Comparison of ENCODE assay signal across 35 cellular contexts in the genomic region with DNA sequence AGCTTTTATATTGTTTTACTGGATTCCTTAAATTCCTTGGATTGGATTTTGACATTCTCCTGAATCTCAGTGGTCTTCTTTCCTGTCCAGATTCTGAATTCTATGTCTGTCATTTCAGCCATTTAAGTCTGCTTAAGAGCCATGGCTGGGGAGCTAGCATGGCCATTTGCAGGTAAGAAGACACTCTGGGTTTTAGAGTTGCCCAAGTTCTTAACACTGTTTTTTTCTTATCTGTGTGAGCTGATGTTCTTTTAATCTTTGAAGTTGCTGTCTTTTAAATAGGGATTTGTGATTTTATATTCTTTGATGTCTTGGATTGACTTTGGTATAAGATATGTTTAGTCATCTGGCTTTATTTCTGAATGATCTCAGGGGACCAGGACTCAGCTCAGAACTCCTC.
A peak's percentile ranks its signal among the peaks of the same experiment; 100 is the strongest.
DNase-seq lines count a peak whose midpoint lies in the region; ATAC-seq, FAIRE-seq and TF ChIP-seq lines count a peak whose summit lies in the region.
"Had no signal": no experiment of that assay in that cellular context is flagged by ENCODE, and none has a peak within 500 bp of the region (broad histone marks: within the 10 kb centered on the region; RNA-seq: fewer than 3 reads in every experiment).

No MANE protein-coding gene starts in this region.

- CTCF ChIA-PET in HepG2 (lab: Yijun Ruan, JAX; ENCODE audit: low intra/inter-chr PET ratio, low total read pairs), result no interaction called here

- H4K20me1 ChIP-seq in HepG2 (ENCODE audit: insufficient read depth, low read length) (no peaks in the 10 kb centered on the region), GM23338 (replicated peaks; ENCODE audit: insufficient read depth) (no peaks in the 10 kb centered on the region)
- H4K20me1 ChIP-seq: BLaER1; BLaER1 treated with 17β-estradiol and CSF1 and Interleukin-3, amounts not matched to agents 10 nM and 100 nM had no signal

- no peak for TF ChIP-seq RAD21 in HepG2 (CRISPR knock-in tag; IDR thresholded peaks at IDR 0.05)

- H3K27me3 ChIP-seq in HepG2 (ENCODE audit: control insufficient read depth in 1 of 2, insufficient read depth in 2 of 2, low read length in 2 of 2) (no peaks in the 10 kb centered on the region), right lobe of liver (no peaks in the 10 kb centered on the region), GM23338 (ENCODE audit: insufficient read depth) (no peaks in the 10 kb centered on the region), HAP-1 (ENCODE audit: low read depth) (no peaks in the 10 kb centered on the region)
- H3K27me3 ChIP-seq: BE2C; BLaER1; BLaER1 treated with 17β-estradiol and CSF1 and Interleukin-3, amounts not matched to agents 10 nM and 100 nM had no signal

- POLR2A ChIA-PET in HepG2 (lab: Yijun Ruan, JAX), result no interaction called here

- no peak overlapping the region for H3K4me2 ChIP-seq in HepG2 (ENCODE audit: low read depth, low read length)
- H3K4me2 ChIP-seq in GM23338, result no peak overlapping the region
- H3K4me2 ChIP-seq: A549; BLaER1; BLaER1 treated with 17β-estradiol and CSF1 and Interleukin-3, amounts not matched to agents 10 nM and 100 nM had no signal

- H3K4me3 Mint-ChIP-seq in GM23338 (no peak overlapping the region), osteocyte (ENCODE audit: unreplicated experiment) (no peak overlapping the region)
- H3K4me3 Mint-ChIP-seq: B cell; CD14-positive monocyte; CD4-positive, alpha-beta memory T cell; CD4-positive, alpha-beta T cell; CD4-positive, CD25-positive, alpha-beta regulatory T cell; CD8-positive, alpha-beta memory T cell; CD8-positive, alpha-beta T cell had no signal

- H3K4me3 ChIP-seq in HepG2 (replicated peaks in 1 of 3; ENCODE audit: insufficient read depth in 1 of 3, low read depth in 2 of 3, low read length in 3 of 3), result no peak overlapping the region
- no peak overlapping the region for H3K4me3 ChIP-seq in right lobe of liver
- no peak overlapping the region for H3K4me3 ChIP-seq in GM23338
- no peak overlapping the region for H3K4me3 ChIP-seq in HAP-1
- H3K4me3 ChIP-seq: A549; BLaER1; BLaER1 treated with 17β-estradiol and CSF1 and Interleukin-3, amounts not matched to agents 10 nM and 100 nM had no signal

- intact Hi-C loops in HepG2 (cut with micrococcal nuclease; ENCODE audit: unreplicated experiment) (no loop called here), right lobe of liver (cut with DNase I) (no loop called here)

- H2AFZ ChIP-seq in HepG2 (ENCODE audit: low read length) (no peak overlapping the region), GM23338 (peak overlapping the region; percentile 1; the same call in 1 of the 2 replicates)

- no peak for ATAC-seq in HepG2
- no peak for ATAC-seq in right lobe of liver
- no peak for ATAC-seq in GM23338
- ATAC-seq: A549; CD8-positive, alpha-beta T cell had no signal

- H3K36me3 ChIP-seq in HepG2 (replicated peaks in 1 of 2; ENCODE audit: control insufficient read depth in 1 of 2, insufficient read depth in 2 of 2, low read length in 2 of 2) (no peaks in the 10 kb centered on the region), right lobe of liver (no peaks in the 10 kb centered on the region), GM23338 (ENCODE audit: insufficient read depth) (no peaks in the 10 kb centered on the region), HAP-1 (replicated peaks) (no peaks in the 10 kb centered on the region)
- H3K36me3 ChIP-seq: BE2C; BLaER1; BLaER1 treated with 17β-estradiol and CSF1 and Interleukin-3, amounts not matched to agents 10 nM and 100 nM had no signal

- no peak overlapping the region for H3K9ac ChIP-seq in HepG2 (ENCODE audit: insufficient read depth, low read depth, low read length)
- H3K9ac ChIP-seq: BLaER1; BLaER1 treated with 17β-estradiol and CSF1 and Interleukin-3, amounts not matched to agents 10 nM and 100 nM had no signal

- TF ChIP-seq CTCF in HepG2 (CRISPR knock-in tag; IDR thresholded peaks at IDR 0.05) (no peak), right lobe of liver (IDR thresholded peaks at IDR 0.05) (no peak), GM23338 (conservative IDR thresholded peaks at IDR 0.05; ENCODE audit: low read depth in 2 of 2) (no peak), osteocyte (IDR thresholded peaks at IDR 0.05) (no peak)

- H3K27me3 Mint-ChIP-seq in GM23338 (ENCODE audit: insufficient read depth, low read depth, poor library complexity) (no peaks in the 10 kb centered on the region), osteocyte (ENCODE audit: unreplicated experiment) (peaks cover 24% of the 10 kb centered on the region)
- H3K27me3 Mint-ChIP-seq: B cell; CD4-positive, alpha-beta memory T cell; CD4-positive, alpha-beta T cell; CD4-positive, CD25-positive, alpha-beta regulatory T cell; CD8-positive, alpha-beta memory T cell had no signal

- in situ Hi-C loops in HepG2 (cut with HindIII; ENCODE audit: extremely low pct_ligation_motif_present, low pct_unique_long_range_greater_than_20kb), result no loop called here
- in situ Hi-C loops in HAP-1 (cut with MboI; ENCODE audit: low sequenced_read_pairs), result no loop called here

- no peak for FAIRE-seq in HepG2 (lab: Jason Lieb, UNC)
- FAIRE-seq: A204.1, A549, D721Med had no signal

- no peaks in the 10 kb centered on the region for H3F3A ChIP-seq in GM23338 (replicated peaks; ENCODE audit: low read depth)

- peaks cover 3% of the 10 kb centered on the region; the same call in 1 of the 2 replicates for H3K9me2 ChIP-seq in GM23338 (ENCODE audit: insufficient read depth)

- TF ChIP-seq POLR2A in HepG2 (IDR thresholded peaks at IDR 0.05; ENCODE audit: insufficient read depth in 1 of 2, low read depth in 2 of 2, low read length in 2 of 2) (no peak), right lobe of liver (IDR thresholded peaks at IDR 0.05) (no peak)

- H3K79me2 ChIP-seq in HepG2 (ENCODE audit: insufficient read depth, low read length) (no peaks in the 10 kb centered on the region), GM23338 (replicated peaks; ENCODE audit: insufficient read depth) (no peaks in the 10 kb centered on the region)

- BruUV-seq in HepG2 (replicated peaks; lab: Mats Ljungman, UMichigan), result no TSS peak

- H3K9me3 Mint-ChIP-seq in GM23338, result no peaks in the 10 kb centered on the region
- H3K9me3 Mint-ChIP-seq in osteocyte (ENCODE audit: unreplicated experiment), result peaks cover 10% of the 10 kb centered on the region

- H3K9me3 ChIP-seq in HepG2 (ENCODE audit: low read length) (peaks cover 90% of the 10 kb centered on the region), right lobe of liver (no peaks in the 10 kb centered on the region), HAP-1 (no peaks in the 10 kb centered on the region)
- H3K9me3 ChIP-seq: A549; BE2C; BLaER1; BLaER1 treated with 17β-estradiol and CSF1 and Interleukin-3, amounts not matched to agents 10 nM and 100 nM; Caco-2 had no signal

- no peak for DNase-seq in HepG2 (ENCODE audit: low spot score)
- no peak for DNase-seq in right lobe of liver
- peak; percentile 6 for DNase-seq in EH (ENCODE audit: low read depth)
- DNase-seq in GM23338 (ENCODE audit: low spot score), result peak; percentile 2
- no peak for DNase-seq in osteocyte (ENCODE audit: extremely low spot score, unreplicated experiment)
- DNase-seq in HAP-1 (ENCODE audit: low spot score in 2 of 2), result no peak
- DNase-seq: 8988T; ACHN; AML-193; BE2C; C1 segment of cervical spinal cord; Caco-2; Calu3; CD4-positive, alpha-beta memory T cell; CD4-positive, alpha-beta T cell; CD4-positive, CD25-positive, alpha-beta regulatory T cell; CD8-positive, alpha-beta memory T cell; CD8-positive, alpha-beta T cell; COR-L47; DMS 273 treated with DMSO at 0.1 percent for 48 hours; DMS153; DMS53; DMS79; DMS79 treated with DMSO at 0.1 percent for 48 hours; DND-41; EL had no signal

- H3K4me1 Mint-ChIP-seq in GM23338, result no peaks in the 10 kb centered on the region
- no peaks in the 10 kb centered on the region for H3K4me1 Mint-ChIP-seq in osteocyte (ENCODE audit: unreplicated experiment)
- H3K4me1 Mint-ChIP-seq: B cell; CD14-positive monocyte; CD4-positive, alpha-beta memory T cell; CD4-positive, CD25-positive, alpha-beta regulatory T cell; CD8-positive, alpha-beta memory T cell had no signal

- H3K4me1 ChIP-seq in HepG2 (ENCODE audit: insufficient read depth, low read length), result no peaks in the 10 kb centered on the region
- no peaks in the 10 kb centered on the region for H3K4me1 ChIP-seq in right lobe of liver
- H3K4me1 ChIP-seq in GM23338 (ENCODE audit: insufficient read depth), result no peaks in the 10 kb centered on the region
- H3K4me1 ChIP-seq in HAP-1, result no peaks in the 10 kb centered on the region
- H3K4me1 ChIP-seq: A549; BE2C; BLaER1; BLaER1 treated with 17β-estradiol and CSF1 and Interleukin-3, amounts not matched to agents 10 nM and 100 nM; Caco-2 had no signal

- no peaks in the 10 kb centered on the region for H3K36me3 Mint-ChIP-seq in GM23338 (ENCODE audit: low read depth)
- H3K36me3 Mint-ChIP-seq in osteocyte (ENCODE audit: unreplicated experiment), result no peaks in the 10 kb centered on the region
- H3K36me3 Mint-ChIP-seq: CD14-positive monocyte; CD4-positive, alpha-beta memory T cell; CD4-positive, CD25-positive, alpha-beta regulatory T cell; CD8-positive, alpha-beta memory T cell; CD8-positive, alpha-beta T cell had no signal

- no peak overlapping the region for H3K27ac Mint-ChIP-seq in GM23338
- H3K27ac Mint-ChIP-seq in osteocyte (ENCODE audit: unreplicated experiment), result no peak overlapping the region
- H3K27ac Mint-ChIP-seq: B cell; CD14-positive monocyte; CD4-positive, alpha-beta memory T cell; CD4-positive, alpha-beta T cell; CD4-positive, CD25-positive, alpha-beta regulatory T cell; CD8-positive, alpha-beta memory T cell; CD8-positive, alpha-beta T cell had no signal

- H3K27ac ChIP-seq in HepG2 (ENCODE audit: extremely low read length, insufficient read depth, low read length), result no peak overlapping the region
- no peak overlapping the region for H3K27ac ChIP-seq in right lobe of liver
- H3K27ac ChIP-seq in GM23338 (ENCODE audit: low read depth), result no peak overlapping the region
- H3K27ac ChIP-seq: 22Rv1; A549; BLaER1; BLaER1 treated with 17β-estradiol and CSF1 and Interleukin-3, amounts not matched to agents 10 nM and 100 nM; C4-2B had no signal

- TF ChIP-seq EP300 in HepG2 (IDR thresholded peaks at IDR 0.05; ENCODE audit: low read depth in 2 of 2, low read length in 2 of 2), result no peak
- TF ChIP-seq EP300 in HepG2 (CRISPR knock-in tag; IDR thresholded peaks at IDR 0.05; ENCODE audit: borderline replicate concordance), result no peak

Comparison
In these comparisons a context has a peak if more than half of its experiments do, and no peak if none do; other contexts are left out.
1. DNase-seq: peak in EH (single experiment) and GM23338 (single experiment); none in HepG2 (single experiment), right lobe of liver (0 of 3), osteocyte (single experiment) and HAP-1 (0 of 2).